ENCODE assay signal across 8 cellular contexts in genomic region chr1:1344672-1345361, GRCh38. TPM values are rescaled to one million over a fixed set of nuclear protein-coding genes. Genes with fewer than 3 reads are reported as not detected.
A peak's percentile ranks its signal among the peaks of the same experiment; 100 is the strongest.
DNase-seq lines count a peak whose midpoint lies in the region; ATAC-seq and TF ChIP-seq lines count a peak whose summit lies in the region.

No MANE protein-coding gene starts in this region.

- ATAC-seq in heart left ventricle (no peak), left colon (peak; percentile 27), GM19455 (IDR thresholded peaks at IDR 0.05; ENCODE audit: unreplicated experiment) (no peak), HG03442 (IDR thresholded peaks at IDR 0.05; ENCODE audit: unreplicated experiment) (no peak), GM21786 (IDR thresholded peaks at IDR 0.05; ENCODE audit: unreplicated experiment) (no peak)

- no peaks in the 10 kb centered on the region for H3K9me3 ChIP-seq in left ventricle myocardium inferior (replicated peaks)
- no peaks in the 10 kb centered on the region for H3K9me3 ChIP-seq in heart left ventricle
- H3K9me3 ChIP-seq in transverse colon: no peaks in the 10 kb centered on the region

- H3K36me3 ChIP-seq in left ventricle myocardium inferior (peaks cover 20% of the 10 kb centered on the region), heart left ventricle (peaks cover 0 to 19% (median 14%) of the 10 kb centered on the region in 9 donors), transverse colon (no peaks in the 10 kb centered on the region)

- 77 to 90% (median 81%) methylated on average over 5 to 15 of the region's 15 CpGs for WGBS in heart left ventricle, 4 donors
- 61% methylated on average over 14 of the region's 15 CpGs; no CpG with 5 or more reads in 1 of the 2 donors for WGBS in transverse colon (ENCODE audit: low coverage in 1 of 2), 2 donors

- TF ChIP-seq CTCF in left ventricle myocardium inferior (IDR thresholded peaks at IDR 0.05; ENCODE audit: borderline replicate concordance): peak; percentile 39
- TF ChIP-seq CTCF in heart left ventricle (IDR thresholded peaks at IDR 0.05): peak in 4 of 12 donors; percentile 7 to 40 (median 28)
- peak; percentile 18 to 47 (median 39) for TF ChIP-seq CTCF in transverse colon (IDR thresholded peaks at IDR 0.05)

- no peaks in the 10 kb centered on the region for H3K27me3 ChIP-seq in left ventricle myocardium inferior (ENCODE audit: low read depth)
- no peaks in the 10 kb centered on the region for H3K27me3 ChIP-seq in heart left ventricle
- no peaks in the 10 kb centered on the region for H3K27me3 ChIP-seq in transverse colon

- intact Hi-C loops in left ventricle myocardium inferior (cut with micrococcal nuclease) (no loop called here), heart left ventricle (cut with DNase I) (no loop called here), left colon (cut with DNase I, micrococcal nuclease) (no loop called here), transverse colon (cut with DNase I; ENCODE audit: low total_unique reads) (no loop called here)

- H3K4me1 ChIP-seq in left ventricle myocardium inferior (peaks cover 51% of the 10 kb centered on the region), heart left ventricle (peaks cover 3 to 59% (median 35%) of the 10 kb centered on the region in 12 donors), transverse colon (peaks cover 34 to 42% (median 37%) of the 10 kb centered on the region in 4 donors)

- TF ChIP-seq EP300 in transverse colon (IDR thresholded peaks at IDR 0.05; ENCODE audit: low read depth): no peak

- TF ChIP-seq POLR2A in heart left ventricle (IDR thresholded peaks at IDR 0.05): no peak
- TF ChIP-seq POLR2A in transverse colon (IDR thresholded peaks at IDR 0.05): no peak

- in situ Hi-C loops in transverse colon (cut with MboI; ENCODE audit: low pct_ligation_motif_present in 1 of 4, low pct_unique_long_range_greater_than_20kb in 1 of 4, low sequenced_read_pairs in 3 of 4): no loop called here

- no peak overlapping the region for H3K4me3 ChIP-seq in left ventricle myocardium inferior
- no peak overlapping the region for H3K4me3 ChIP-seq in heart left ventricle
- H3K4me3 ChIP-seq in transverse colon: no peak overlapping the region

- no peak for DNase-seq in left ventricle myocardium inferior
- no peak for DNase-seq in heart left ventricle
- peak; percentile 63 for DNase-seq in activated T-cell treated with anti-CD3 and anti-CD28 coated beads for 48 hours (ENCODE audit: low read depth)
- DNase-seq in left colon: peak in 1 of 2 donors; percentile 69
- peak; percentile 62 for DNase-seq in transverse colon

- no peak overlapping the region for H3K27ac ChIP-seq in left ventricle myocardium inferior (replicated peaks)
- no peak overlapping the region for H3K27ac ChIP-seq in heart left ventricle
- H3K27ac ChIP-seq in transverse colon: peak overlapping the region in 3 of 4 donors; percentile 17 to 28 (median 20)

RNA-seq across cellular contexts. Expression of gene DVL1, which starts 4.4 kb away (rescaled TPM):
- total RNA-seq in left ventricle myocardium inferior (93.0 TPM), heart left ventricle (100 to 1,000 TPM in 3 of 9 donors, 10 to 100 TPM in 6; 75.3 to 177 (median 85.3) TPM), left colon (10 to 100 TPM; 57.2 to 69.0 TPM), transverse colon (100 to 1,000 TPM; 103 to 182 (median 115) TPM)
- 100 to 1,000 TPM; 110 to 129 TPM for polyA plus RNA-seq in heart left ventricle

RNA-seq across cellular contexts. Expression of gene MXRA8, which starts 13.5 kb away (rescaled TPM):
- total RNA-seq in left ventricle myocardium inferior: 20.2 TPM
- total RNA-seq in heart left ventricle: 10 to 100 TPM; 10.5 to 49.3 (median 20.0) TPM
- polyA plus RNA-seq in heart left ventricle: 10 to 100 TPM; 17.7 to 19.5 TPM
- total RNA-seq in left colon: 10 to 100 TPM in 1 of 2 donors, 1 to 10 TPM in 1; 8.5 to 20.7 TPM
- 100 to 1,000 TPM in 1 of 4 donors, 10 to 100 TPM in 3; 31.1 to 145 (median 57.1) TPM for total RNA-seq in transverse colon

RNA-seq across cellular contexts. Expression of gene TAS1R3, which starts 13.7 kb away (rescaled TPM):
- total RNA-seq in left ventricle myocardium inferior (0.93 TPM), heart left ventricle (under 1 TPM; 0.21 to 0.80 (median 0.38) TPM), left colon (under 1 TPM; 0.67 to 0.89 TPM), transverse colon (1 to 10 TPM in 2 of 4 donors, under 1 TPM in 1, not detected in 1; 0.40 to 2.0 (median 1.9) TPM)
- 1 to 10 TPM in 1 of 2 donors, under 1 TPM in 1; 0.24 to 1.3 TPM for polyA plus RNA-seq in heart left ventricle

RNA-seq across cellular contexts. Expression of gene CPTP, which starts 20.2 kb away (rescaled TPM):
- total RNA-seq in left ventricle myocardium inferior: 99.2 TPM
- 100 to 1,000 TPM in 2 of 9 donors, 10 to 100 TPM in 7; 50.7 to 220 (median 72.4) TPM for total RNA-seq in heart left ventricle
- 100 to 1,000 TPM in 1 of 2 donors, 10 to 100 TPM in 1; 57.6 to 226 TPM for polyA plus RNA-seq in heart left ventricle
- 10 to 100 TPM; 67.3 to 86.7 TPM for total RNA-seq in left colon
- total RNA-seq in transverse colon: 100 to 1,000 TPM in 1 of 4 donors, 10 to 100 TPM in 3; 48.0 to 134 (median 77.7) TPM

RNA-seq across cellular contexts. Expression of gene INTS11, which starts 20.4 kb away (rescaled TPM):
- 70.1 TPM for total RNA-seq in left ventricle myocardium inferior
- total RNA-seq in heart left ventricle: 10 to 100 TPM; 46.8 to 91.3 (median 67.6) TPM
- 100 to 1,000 TPM in 1 of 2 donors, 10 to 100 TPM in 1; 81.7 to 117 TPM for polyA plus RNA-seq in heart left ventricle
- total RNA-seq in left colon: 10 to 100 TPM; 80.6 to 94.2 TPM
- total RNA-seq in transverse colon: 100 to 1,000 TPM; 118 to 424 (median 140) TPM

Comparison
In these comparisons a context has a peak if more than half of its experiments do, and no peak if none do; other contexts are left out.
1. DNase-seq: peak in activated T-cell treated with anti-CD3 and anti-CD28 coated beads for 48 hours (single experiment) and transverse colon (single experiment); none in left ventricle myocardium inferior (single experiment) and heart left ventricle (0 of 5).
2. H3K27ac ChIP-seq: peak in transverse colon (3 of 4); none in left ventricle myocardium inferior (single experiment) and heart left ventricle (0 of 12).